Comparison of ENCODE assay signal across 12 cellular contexts in the genomic region with DNA sequence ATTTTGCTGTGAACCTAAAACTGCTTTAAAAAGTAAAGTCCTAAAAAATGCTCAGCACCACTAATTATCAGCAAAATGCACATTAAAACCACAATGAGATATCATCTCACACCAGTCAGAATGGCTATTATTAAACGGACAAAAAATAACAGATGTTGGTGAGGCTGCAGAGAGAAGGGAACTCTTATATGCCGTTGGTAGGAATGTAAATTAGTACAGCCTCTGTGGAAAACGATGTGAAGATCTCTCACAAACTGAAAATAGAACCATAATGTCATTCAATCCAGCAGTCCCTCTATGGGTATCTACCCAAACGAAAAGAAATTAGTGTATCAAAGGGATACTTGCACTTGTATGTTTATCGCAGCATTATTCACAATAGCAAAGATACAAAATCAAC.
"Had no signal": no experiment of that assay in that cellular context is flagged by ENCODE, and none has a peak within 500 bp of the region (broad histone marks: within the 10 kb centered on the region; RNA-seq: fewer than 3 reads in every experiment).

No MANE protein-coding gene starts in this region.

- H3K9me3 Mint-ChIP-seq: naive B cell; stimulated activated effector memory CD8-positive, alpha-beta T cell treated with anti-CD3 and anti-CD28 coated beads, Interleukin-12 subunit alpha, Interleukin-12 subunit beta, amount 100 ng/mL, for 72 hours had no signal

- H3K9me3 ChIP-seq: esophagus muscularis mucosa, neutrophil, thyroid gland had no signal

- H3K36me3 Mint-ChIP-seq: activated CD8-positive, alpha-beta memory T cell treated with anti-CD3 and anti-CD28 coated beads, Interleukin-2, amount 10 ng/mL, durations not matched to agents 7 days and 5 days; naive B cell; stimulated activated effector memory CD8-positive, alpha-beta T cell treated with anti-CD3 and anti-CD28 coated beads, Interleukin-12 subunit alpha, Interleukin-12 subunit beta, amount 100 ng/mL, for 72 hours had no signal

- H3K4me3 ChIP-seq: esophagus muscularis mucosa, hepatocyte, thyroid gland had no signal

- DNase-seq: activated CD8-positive, alpha-beta memory T cell treated with anti-CD3 and anti-CD28 coated beads, Interleukin-2, amount 10 ng/mL, durations not matched to agents 7 days and 5 days; activated gamma-delta T cell; activated T-cell treated with anti-CD3 and anti-CD28 coated beads, Interleukin-2, amount 50 U/mL, for 1 hour; mammary epithelial cell; naive B cell; stimulated activated CD4-positive, alpha-beta T cell treated with anti-CD3 and anti-CD28 coated beads, Interleukin-12 subunit alpha, Interleukin-12 subunit beta, amount 100 ng/mL, for 4 hours; thyroid gland had no signal

- H3K4me3 Mint-ChIP-seq: activated CD8-positive, alpha-beta memory T cell treated with anti-CD3 and anti-CD28 coated beads, Interleukin-2, amount 10 ng/mL, durations not matched to agents 7 days and 5 days; naive B cell had no signal

- H3K4me1 ChIP-seq: parathyroid adenoma, thyroid gland had no signal

- H3K79me2 ChIP-seq: hepatocyte, parathyroid adenoma had no signal

- H3K36me3 ChIP-seq: esophagus muscularis mucosa, neutrophil, thyroid gland had no signal

- H3K27ac ChIP-seq: esophagus muscularis mucosa, hepatocyte, neutrophil, parathyroid adenoma, thyroid gland had no signal

- H2AFZ ChIP-seq: hepatocyte, parathyroid adenoma had no signal

- H3K27me3 ChIP-seq: hepatocyte, thyroid gland had no signal

- H3K9ac ChIP-seq: parathyroid adenoma had no signal

- H3K4me2 ChIP-seq: hepatocyte had no signal
